In genomic region chr19:1438035-1438932, GRCh38 we compare ENCODE assay signal across 1 cellular context.
TF ChIP-seq lines count a peak whose summit lies in the region.

RPS15 (plus strand) TSS chr19:1438396; CDS start chr19:1438426, 30 bp downstream.

TF ChIP-seq in HepG2, 621 proteins besides CTCF, POLR2A, EP300 and RAD21 (continued from another document and continues in another):
- TF ChIP-seq CREM (IDR thresholded peaks at IDR 0.05) (peak; percentile 58; the same call in 1 of the 2 replicates), CREM (CRISPR knock-in tag; IDR thresholded peaks at IDR 0.05) (no peak), NFE2L1 (CRISPR knock-in tag; IDR thresholded peaks at IDR 0.05; ENCODE audit: borderline replicate concordance) (peak; percentile 67; the same call in 1 of the 2 replicates), NR2F2 (IDR thresholded peaks at IDR 0.05; ENCODE audit: borderline replicate concordance, low read depth) (no peak), ZNF577 (CRISPR knock-in tag; IDR thresholded peaks at IDR 0.05; ENCODE audit: borderline replicate concordance, low read depth) (no peak), ZFYVE20 (CRISPR knock-in tag; IDR thresholded peaks at IDR 0.05; ENCODE audit: borderline replicate concordance, low read depth) (0 out of 2 replicates have a peak, but pooled peaks have one; percentile 28), KAT8 (CRISPR knock-in tag; IDR thresholded peaks at IDR 0.05) (peak; percentile 97), MXI1 (IDR thresholded peaks at IDR 0.05; ENCODE audit: borderline replicate concordance, low read depth, low read length) (peak; percentile 97; the same call in 2 of the 3 replicates), ZBTB7B (CRISPR knock-in tag; IDR thresholded peaks at IDR 0.05) (peak; percentile 51; the same call in 1 of the 2 replicates), ZNF354B (CRISPR knock-in tag; IDR thresholded peaks at IDR 0.05) (no peak), ZNF674 (CRISPR knock-in tag; IDR thresholded peaks at IDR 0.05; ENCODE audit: low read depth) (0 out of 2 replicates have a peak, but pooled peaks have one; percentile 52), ZNF576 (CRISPR knock-in tag; IDR thresholded peaks at IDR 0.05) (peak; percentile 75; the same call in 1 of the 2 replicates), HDAC2 (CRISPR knock-in tag; IDR thresholded peaks at IDR 0.05) (peak; percentile 92), ZNF678 (CRISPR knock-in tag; IDR thresholded peaks at IDR 0.05) (peak; percentile 90), BCL3 (CRISPR knock-in tag; IDR thresholded peaks at IDR 0.05) (peak; percentile 78), ZNF264 (CRISPR knock-in tag; IDR thresholded peaks at IDR 0.05) (peak; percentile 90; the same call in 1 of the 2 replicates), ZNF747 (CRISPR knock-in tag; IDR thresholded peaks at IDR 0.05; ENCODE audit: borderline replicate concordance) (peak; percentile 98), KMT2A (CRISPR knock-in tag; IDR thresholded peaks at IDR 0.05) (peak; percentile 86), TBL1XR1 (IDR thresholded peaks at IDR 0.05; ENCODE audit: borderline replicate concordance, low read length, partially characterized antibody) (no peak), PCBP2 (optimal IDR thresholded peaks at IDR 0.05; ENCODE audit: low read depth, low read length, poor library complexity, severe bottlenecking) (no peak), MYNN (CRISPR knock-in tag; IDR thresholded peaks at IDR 0.05; ENCODE audit: low read depth) (no peak; the same call in 1 of the 2 replicates), ZNF709 (CRISPR knock-in tag; IDR thresholded peaks at IDR 0.05) (peak; percentile 83), THRA (CRISPR knock-in tag; IDR thresholded peaks at IDR 0.05; ENCODE audit: borderline replicate concordance) (peak; percentile 84; the same call in 1 of the 2 replicates), GATAD1 (CRISPR knock-in tag; IDR thresholded peaks at IDR 0.05) (peak; percentile 96), CHD4 (IDR thresholded peaks at IDR 0.05; ENCODE audit: borderline replicate concordance, low read length) (no peak), PBX3 (CRISPR knock-in tag; IDR thresholded peaks at IDR 0.05; ENCODE audit: borderline replicate concordance) (peak; percentile 70; the same call in 1 of the 2 replicates), KDM6A (CRISPR knock-in tag; IDR thresholded peaks at IDR 0.05; ENCODE audit: low read depth) (peak; percentile 23; the same call in 1 of the 2 replicates), THAP9 (CRISPR knock-in tag; IDR thresholded peaks at IDR 0.05; ENCODE audit: borderline replicate concordance) (peak; percentile 90), NR2C2 (CRISPR knock-in tag; IDR thresholded peaks at IDR 0.05; ENCODE audit: borderline replicate concordance) (peak; percentile 79), NRL (CRISPR knock-in tag; IDR thresholded peaks at IDR 0.05; ENCODE audit: borderline replicate concordance) (peak; percentile 97; the same call in 1 of the 2 replicates), XBP1 (CRISPR knock-in tag; IDR thresholded peaks at IDR 0.05) (0 out of 2 replicates have a peak, but pooled peaks have one; percentile 49), ZNF292 (CRISPR knock-in tag; IDR thresholded peaks at IDR 0.05; ENCODE audit: borderline replicate concordance, low read depth) (peak; percentile 51; the same call in 1 of the 2 replicates), NCOR1 (IDR thresholded peaks at IDR 0.05; ENCODE audit: borderline replicate concordance, low read length) (peak; percentile 51; the same call in 1 of the 2 replicates), JUND (CRISPR knock-in tag; IDR thresholded peaks at IDR 0.05) (peak; percentile 81), FUBP1 (CRISPR knock-in tag; IDR thresholded peaks at IDR 0.05; ENCODE audit: borderline replicate concordance) (no peak), STAG1 (CRISPR knock-in tag; IDR thresholded peaks at IDR 0.05) (peak; percentile 66), ZBTB37 (CRISPR knock-in tag; IDR thresholded peaks at IDR 0.05) (peak; percentile 48; the same call in 1 of the 2 replicates), ZNF704 (CRISPR knock-in tag; IDR thresholded peaks at IDR 0.05; ENCODE audit: borderline replicate concordance) (peak; percentile 94), PHF21A (CRISPR knock-in tag; IDR thresholded peaks at IDR 0.05) (peak; percentile 85; the same call in 1 of the 2 replicates), SP4 (CRISPR knock-in tag; IDR thresholded peaks at IDR 0.05) (peak; percentile 97), ZNF205 (CRISPR knock-in tag; IDR thresholded peaks at IDR 0.05) (peak; percentile 96), SOX6 (IDR thresholded peaks at IDR 0.05) (no peak), SOX6 (CRISPR knock-in tag; IDR thresholded peaks at IDR 0.05) (peak; percentile 87), PHF8 (CRISPR knock-in tag; IDR thresholded peaks at IDR 0.05) (peak; percentile 99), ZNF782 (CRISPR knock-in tag; IDR thresholded peaks at IDR 0.05; ENCODE audit: borderline replicate concordance) (peak; percentile 96; the same call in 1 of the 2 replicates), ZNF556 (CRISPR knock-in tag; IDR thresholded peaks at IDR 0.05; ENCODE audit: borderline replicate concordance) (peak; percentile 88; the same call in 1 of the 2 replicates), ZFP82 (CRISPR knock-in tag; IDR thresholded peaks at IDR 0.05; ENCODE audit: borderline replicate concordance) (peak; percentile 77; the same call in 1 of the 2 replicates), ZNF574 (CRISPR knock-in tag; IDR thresholded peaks at IDR 0.05) (peak; percentile 100), SIN3A (IDR thresholded peaks at IDR 0.05; ENCODE audit: borderline replicate concordance, low read depth, low read length) (peak; percentile 68; the same call in 1 of the 2 replicates), RBFOX2 (IDR thresholded peaks at IDR 0.05; ENCODE audit: low read depth, low read length) (peak; percentile 99), ZNF3 (CRISPR knock-in tag; IDR thresholded peaks at IDR 0.05) (no peak)
